Comparison of ENCODE assay signal across 16 cellular contexts in the genomic region with DNA sequence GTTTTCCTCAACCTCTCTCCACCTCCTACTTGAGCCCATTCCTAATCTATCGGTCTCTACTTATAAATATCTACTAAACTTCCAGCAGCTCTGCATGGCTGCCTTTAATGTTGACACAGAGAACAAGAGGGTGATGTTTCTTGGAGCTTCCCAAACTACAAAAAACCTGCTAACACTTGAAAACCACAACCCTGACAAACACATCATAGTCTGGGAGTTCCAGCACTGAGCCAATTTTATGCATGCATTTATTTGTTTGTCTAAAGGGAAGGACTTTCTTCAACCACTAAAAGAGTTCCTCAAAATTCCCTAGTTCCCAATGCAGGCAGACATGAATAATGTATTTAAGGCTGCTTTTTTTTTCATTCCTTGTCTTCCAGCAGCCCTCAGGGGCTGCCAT.
DNase-seq lines count a peak whose midpoint lies in the region; ATAC-seq and TF ChIP-seq lines count a peak whose summit lies in the region.
"Had no signal": no experiment of that assay in that cellular context is flagged by ENCODE, and none has a peak within 500 bp of the region (broad histone marks: within the 10 kb centered on the region; RNA-seq: fewer than 3 reads in every experiment).

No MANE protein-coding gene starts in this region.

- no peak for ATAC-seq in GM23338
- no peak for ATAC-seq in body of pancreas
- no peak for ATAC-seq in HG02763 (IDR thresholded peaks at IDR 0.05; ENCODE audit: unreplicated experiment)
- ATAC-seq: A549; CD8-positive, alpha-beta T cell; T-cell had no signal

- peaks cover 33% of the 10 kb centered on the region; the same call in 1 of the 2 replicates for H3K9me2 ChIP-seq in GM23338 (ENCODE audit: insufficient read depth)

- H4K20me1 ChIP-seq in GM23338 (replicated peaks; ENCODE audit: insufficient read depth) (no peaks in the 10 kb centered on the region), neural progenitor cell (ENCODE audit: low read depth) (no peaks in the 10 kb centered on the region)
- H4K20me1 ChIP-seq: BLaER1 had no signal

- H3K36me3 Mint-ChIP-seq in GM23338 (ENCODE audit: low read depth): no peaks in the 10 kb centered on the region
- H3K36me3 Mint-ChIP-seq in neural progenitor cell: no peaks in the 10 kb centered on the region
- H3K36me3 Mint-ChIP-seq: CD8-positive, alpha-beta T cell; T-cell had no signal

- H3K27me3 ChIP-seq in GM23338 (ENCODE audit: insufficient read depth): no peaks in the 10 kb centered on the region
- no peaks in the 10 kb centered on the region for H3K27me3 ChIP-seq in neural progenitor cell
- H3K27me3 ChIP-seq in tibial nerve: no peaks in the 10 kb centered on the region
- no peaks in the 10 kb centered on the region for H3K27me3 ChIP-seq in body of pancreas
- H3K27me3 ChIP-seq: BLaER1 had no signal

- in situ Hi-C loops in astrocyte of the spinal cord (cut with HindIII; ENCODE audit: low sequenced_read_pairs): no loop called here

- TF ChIP-seq POLR2A in tibial nerve (IDR thresholded peaks at IDR 0.05) (no peak), body of pancreas (IDR thresholded peaks at IDR 0.05) (no peak)

- H3K79me2 ChIP-seq in GM23338 (replicated peaks; ENCODE audit: insufficient read depth) (no peaks in the 10 kb centered on the region), neural progenitor cell (ENCODE audit: low read depth) (no peaks in the 10 kb centered on the region)

- DNase-seq in GM23338 (ENCODE audit: low spot score) (no peak), NCI-H187 treated with DMSO at 0.1 percent for 48 hours (lab: John Stamatoyannopoulos, UW) (peak; percentile 1), astrocyte of the spinal cord (ENCODE audit: low read depth, low spot score) (peak; percentile 17), neural progenitor cell (ENCODE audit: low spot score) (no peak), tibial nerve (ENCODE audit: low spot score in 2 of 2) (no peak), body of pancreas (no peak)
- DNase-seq: Calu3; CD8-positive, alpha-beta T cell; H9; NCI-H1105 treated with DMSO at 0.1 percent for 48 hours; NCI-H1694; Right ventricle myocardium superior; T-cell had no signal

- no peak overlapping the region for H3K4me2 ChIP-seq in GM23338
- H3K4me2 ChIP-seq in neural progenitor cell: no peak overlapping the region
- H3K4me2 ChIP-seq: A549, BLaER1 had no signal

- H3K4me1 Mint-ChIP-seq in GM23338 (peaks cover 17% of the 10 kb centered on the region), neural progenitor cell (peaks cover 7% of the 10 kb centered on the region)
- H3K4me1 Mint-ChIP-seq: T-cell had no signal

- H3K27ac ChIP-seq in GM23338 (ENCODE audit: low read depth) (no peak overlapping the region), neural progenitor cell (no peak overlapping the region), tibial nerve (no peak overlapping the region), body of pancreas (no peak overlapping the region)
- H3K27ac ChIP-seq: A549, BLaER1 had no signal

- TF ChIP-seq EP300 in tibial nerve (IDR thresholded peaks at IDR 0.05): no peak

- H3F3A ChIP-seq in GM23338 (replicated peaks; ENCODE audit: low read depth) (no peaks in the 10 kb centered on the region), neural progenitor cell (ENCODE audit: low read depth) (no peaks in the 10 kb centered on the region)

- intact Hi-C loops in body of pancreas (cut with DNase I): no loop called here

- H3K27ac Mint-ChIP-seq in GM23338 (no peak overlapping the region), neural progenitor cell (peak overlapping the region; percentile 35)
- H3K27ac Mint-ChIP-seq: CD8-positive, alpha-beta T cell; H9; T-cell had no signal

- H3K4me3 ChIP-seq in GM23338 (no peak overlapping the region), astrocyte of the spinal cord (ENCODE audit: low read depth, low read length) (no peak overlapping the region), neural progenitor cell (no peak overlapping the region), tibial nerve (no peak overlapping the region), body of pancreas (no peak overlapping the region)
- H3K4me3 ChIP-seq: A549, BLaER1 had no signal

- TF ChIP-seq CTCF in GM23338 (conservative IDR thresholded peaks at IDR 0.05; ENCODE audit: low read depth in 2 of 2): no peak
- no peak for TF ChIP-seq CTCF in astrocyte of the spinal cord (IDR thresholded peaks at IDR 0.05; ENCODE audit: low read depth, low read length)
- no peak for TF ChIP-seq CTCF in neural progenitor cell (IDR thresholded peaks at IDR 0.05)
- TF ChIP-seq CTCF in tibial nerve (IDR thresholded peaks at IDR 0.05): no peak
- TF ChIP-seq CTCF in body of pancreas (IDR thresholded peaks at IDR 0.05): no peak

- no peak overlapping the region for H3K4me3 Mint-ChIP-seq in GM23338
- H3K4me3 Mint-ChIP-seq in neural progenitor cell: no peak overlapping the region
- H3K4me3 Mint-ChIP-seq: CD8-positive, alpha-beta T cell; H9; T-cell had no signal

- peaks cover 10% of the 10 kb centered on the region; the same call in 1 of the 2 replicates for H3K4me1 ChIP-seq in GM23338 (ENCODE audit: insufficient read depth)
- H3K4me1 ChIP-seq in neural progenitor cell: no peaks in the 10 kb centered on the region
- no peaks in the 10 kb centered on the region for H3K4me1 ChIP-seq in tibial nerve
- no peaks in the 10 kb centered on the region for H3K4me1 ChIP-seq in body of pancreas
- H3K4me1 ChIP-seq: A549, BLaER1 had no signal

- H3K9ac ChIP-seq in neural progenitor cell: no peak overlapping the region
- H3K9ac ChIP-seq: BLaER1 had no signal

- H2AFZ ChIP-seq in GM23338 (peak overlapping the region; percentile 59; the same call in 1 of the 2 replicates), neural progenitor cell (replicated peaks) (no peak overlapping the region)

- 61 to 77% methylated on average over 1 of the region's 1 CpG for WGBS in tibial nerve, 2 donors
- 70 to 86% methylated on average over 1 of the region's 1 CpG for WGBS in body of pancreas, 2 donors

- H3K9me3 ChIP-seq in neural progenitor cell (ENCODE audit: low read depth) (no peaks in the 10 kb centered on the region), tibial nerve (no peaks in the 10 kb centered on the region), body of pancreas (no peaks in the 10 kb centered on the region)
- H3K9me3 ChIP-seq: A549, BLaER1 had no signal

- H3K36me3 ChIP-seq in GM23338 (ENCODE audit: insufficient read depth) (no peaks in the 10 kb centered on the region), neural progenitor cell (no peaks in the 10 kb centered on the region), tibial nerve (no peaks in the 10 kb centered on the region), body of pancreas (replicated peaks in 1 of 2; ENCODE audit: insufficient read depth in 1 of 2, low read depth in 2 of 2) (no peaks in the 10 kb centered on the region)
- H3K36me3 ChIP-seq: BLaER1 had no signal

- H3K27me3 Mint-ChIP-seq in GM23338 (ENCODE audit: insufficient read depth, low read depth, poor library complexity) (no peaks in the 10 kb centered on the region), neural progenitor cell (ENCODE audit: insufficient read depth, low read depth) (peaks cover 4% of the 10 kb centered on the region)

- H3K9me3 Mint-ChIP-seq in GM23338: no peaks in the 10 kb centered on the region
- H3K9me3 Mint-ChIP-seq in neural progenitor cell: no peaks in the 10 kb centered on the region
- H3K9me3 Mint-ChIP-seq: CD8-positive, alpha-beta T cell; H9; T-cell had no signal

TF ChIP-seq in GM23338, 12 proteins besides CTCF, POLR2A, EP300 and RAD21 (continues in another document):
- TF ChIP-seq ZNF331 (CRISPR knock-in tag; IDR thresholded peaks at IDR 0.05; ENCODE audit: low read depth): no peak

Comparison
In these comparisons a context has a peak if more than half of its experiments do, and no peak if none do; other contexts are left out.
1. DNase-seq: peak in NCI-H187 treated with DMSO at 0.1 percent for 48 hours (single experiment) and astrocyte of the spinal cord (single experiment); none in GM23338 (single experiment), neural progenitor cell (single experiment), tibial nerve (0 of 2) and body of pancreas (0 of 4).